ENCODE assay signal across 36 cellular contexts in genomic region chr10:117775478-117775877, GRCh38.
"Had no signal": no experiment of that assay in that cellular context is flagged by ENCODE, and none has a peak within 500 bp of the region (broad histone marks: within the 10 kb centered on the region; RNA-seq: fewer than 3 reads in every experiment).

No MANE protein-coding gene starts in this region.

- DNase-seq: activated B cell treated with CpG ODN at 0.5 μM for 24 hours; activated CD4-positive, alpha-beta memory T cell treated with anti-CD3 and anti-CD28 coated beads for 36 hours; activated CD4-positive, alpha-beta T cell treated with anti-CD3 and anti-CD28 coated beads for 4 hours; activated CD4-positive, alpha-beta T cell treated with anti-CD3 and anti-CD28 coated beads, Interleukin-2, amount 10 ng/mL, durations not matched to agents 24 days and 14 days; activated CD4-positive, alpha-beta T cell treated with anti-CD3 and anti-CD28 coated beads, Interleukin-2, amount 50 U/mL, for 1 hour; activated CD4-positive, alpha-beta T cell treated with anti-CD3 and anti-CD28 coated beads, Interleukin-2, amount 50 U/mL, for 4 hours; activated CD4-positive, CD25-positive, alpha-beta regulatory T cell treated with anti-CD3 and anti-CD28 coated beads, Interleukin-2, amount 50 U/mL, for 72 hours; activated CD8-positive, alpha-beta memory T cell treated with anti-CD3 and anti-CD28 coated beads, Interleukin-2, amount 50 U/mL, for 4 hours; activated CD8-positive, alpha-beta T cell treated with anti-CD3 and anti-CD28 coated beads for 36 hours; activated effector memory CD4-positive, alpha-beta T cell treated with Interleukin-2 at 50 U/mL for 16 hours; activated gamma-delta T cell; activated naive CD4-positive, alpha-beta T cell treated with anti-CD3 and anti-CD28 coated beads, Interleukin-2, amount 10 ng/mL, durations not matched to agents 7 days and 5 days; activated naive CD4-positive, alpha-beta T cell treated with Interleukin-2 at 50 U/mL for 16 hours; activated naive CD8-positive, alpha-beta T cell treated with anti-CD3 and anti-CD28 coated beads, Interleukin-2, amount 10 ng/mL, durations not matched to agents 7 days and 5 days; activated T-cell treated with anti-CD3 and anti-CD28 coated beads for 4 hours; activated T-cell treated with anti-CD3 and anti-CD28 coated beads, Interleukin-2, amount 50 U/mL, for 1 hour; activated T-cell treated with anti-CD3 and anti-CD28 coated beads, Interleukin-2, amount 50 U/mL, for 4 hours; activated T-cell treated with anti-CD3 and anti-CD28 coated beads, Interleukin-2, amount 50 U/mL, for 72 hours; adrenal gland; amniotic stem cell; aorta; body of pancreas; brain microvascular endothelial cell; central memory CD4-positive, alpha-beta T cell; SW 1271; T-helper 1 cell; T-helper 2 cell; T-helper 9 cell had no signal

- H3K4me3 ChIP-seq: adrenal gland, body of pancreas, breast epithelium had no signal

- H3K4me1 ChIP-seq: adrenal gland, body of pancreas, breast epithelium had no signal

- H3K36me3 Mint-ChIP-seq: activated CD4-positive, alpha-beta memory T cell treated with anti-CD3 and anti-CD28 coated beads for 36 hours; activated naive CD4-positive, alpha-beta T cell treated with anti-CD3 and anti-CD28 coated beads, Interleukin-2, amount 10 ng/mL, durations not matched to agents 7 days and 5 days; activated naive CD4-positive, alpha-beta T cell treated with anti-CD3 and anti-CD28 coated beads, Interleukin-2, amount 50 U/mL, for 24 hours; activated naive CD8-positive, alpha-beta T cell; activated naive CD8-positive, alpha-beta T cell treated with anti-CD3 and anti-CD28 coated beads, Interleukin-2, amount 10 ng/mL, durations not matched to agents 7 days and 5 days had no signal

- H3K27ac Mint-ChIP-seq: activated B cell treated with CpG ODN at 0.5 μM for 24 hours; activated CD4-positive, alpha-beta memory T cell treated with anti-CD3 and anti-CD28 coated beads for 36 hours; activated CD4-positive, alpha-beta T cell treated with anti-CD3 and anti-CD28 coated beads, Interleukin-2, amount 10 ng/mL, durations not matched to agents 24 days and 14 days; activated CD8-positive, alpha-beta T cell treated with anti-CD3 and anti-CD28 coated beads for 36 hours; activated naive CD4-positive, alpha-beta T cell treated with anti-CD3 and anti-CD28 coated beads, Interleukin-2, amount 10 ng/mL, durations not matched to agents 7 days and 5 days; activated naive CD4-positive, alpha-beta T cell treated with anti-CD3 and anti-CD28 coated beads, Interleukin-2, amount 50 U/mL, for 24 hours; activated naive CD8-positive, alpha-beta T cell; activated naive CD8-positive, alpha-beta T cell treated with anti-CD3 and anti-CD28 coated beads, Interleukin-2, amount 10 ng/mL, durations not matched to agents 7 days and 5 days; activated T-cell treated with anti-CD3 and anti-CD28 coated beads, Interleukin-2, amount 50 U/mL, for 72 hours; activated T-helper 1 cell treated with anti-CD3 and anti-CD28 coated beads, Interleukin-12 subunit alpha, Interleukin-12 subunit beta, Interleukin-2, Interleukin-4 antibody, amounts not matched to agents 30 ng/mL and 10 ng/mL and 1 ng/mL, durations not matched to agents 14 hours and 24 hours and 36 hours; activated T-helper 2 cell treated with anti-CD3 and anti-CD28 coated beads, Interferon-gamma antibody, Interleukin-2, Interleukin-4, amounts not matched to agents 10 μg/mL and 5 μg/mL and 100 μg/mL, durations not matched to agents 14 hours and 24 hours and 36 hours; T-helper 1 cell treated with Interleukin-12 subunit alpha and Interleukin-12 subunit beta and Interleukin-4 antibody, amounts not matched to agents 30 μg/mL and 1 μg/mL, for 36 hours; T-helper 2 cell treated with Interferon-gamma antibody and Interleukin-4, amounts not matched to agents 5 μg/mL and 100 μg/mL, for 36 hours had no signal

- H3K9me3 ChIP-seq: adrenal gland, body of pancreas, breast epithelium had no signal

- H3K4me1 Mint-ChIP-seq: activated B cell treated with CpG ODN at 0.5 μM for 24 hours; activated CD4-positive, alpha-beta T cell treated with anti-CD3 and anti-CD28 coated beads, Interleukin-2, amount 10 ng/mL, durations not matched to agents 24 days and 14 days; activated naive CD4-positive, alpha-beta T cell treated with anti-CD3 and anti-CD28 coated beads, Interleukin-2, amount 10 ng/mL, durations not matched to agents 7 days and 5 days; activated naive CD4-positive, alpha-beta T cell treated with anti-CD3 and anti-CD28 coated beads, Interleukin-2, amount 50 U/mL, for 24 hours; activated naive CD8-positive, alpha-beta T cell treated with anti-CD3 and anti-CD28 coated beads, Interleukin-2, amount 10 ng/mL, durations not matched to agents 7 days and 5 days had no signal

- H3K27me3 ChIP-seq: adrenal gland, body of pancreas, brain microvascular endothelial cell had no signal

- H3K27ac ChIP-seq: adrenal gland, body of pancreas, brain microvascular endothelial cell, breast epithelium, VCaP had no signal

- H3K4me3 Mint-ChIP-seq: activated B cell treated with CpG ODN at 0.5 μM for 24 hours; activated CD4-positive, alpha-beta memory T cell treated with anti-CD3 and anti-CD28 coated beads for 36 hours; activated CD4-positive, alpha-beta T cell treated with anti-CD3 and anti-CD28 coated beads, Interleukin-2, amount 10 ng/mL, durations not matched to agents 24 days and 14 days; activated CD8-positive, alpha-beta T cell treated with anti-CD3 and anti-CD28 coated beads for 36 hours; activated naive CD4-positive, alpha-beta T cell treated with anti-CD3 and anti-CD28 coated beads, Interleukin-2, amount 10 ng/mL, durations not matched to agents 7 days and 5 days; activated naive CD4-positive, alpha-beta T cell treated with anti-CD3 and anti-CD28 coated beads, Interleukin-2, amount 50 U/mL, for 24 hours; activated naive CD8-positive, alpha-beta T cell; activated naive CD8-positive, alpha-beta T cell treated with anti-CD3 and anti-CD28 coated beads, Interleukin-2, amount 10 ng/mL, durations not matched to agents 7 days and 5 days; activated T-cell treated with anti-CD3 and anti-CD28 coated beads, Interleukin-2, amount 50 U/mL, for 4 hours; activated T-cell treated with anti-CD3 and anti-CD28 coated beads, Interleukin-2, amount 50 U/mL, for 72 hours; activated T-helper 1 cell treated with anti-CD3 and anti-CD28 coated beads, Interleukin-12 subunit alpha, Interleukin-12 subunit beta, Interleukin-2, Interleukin-4 antibody, amounts not matched to agents 30 ng/mL and 10 ng/mL and 1 ng/mL, durations not matched to agents 14 hours and 24 hours and 36 hours; T-helper 1 cell treated with Interleukin-12 subunit alpha and Interleukin-12 subunit beta and Interleukin-4 antibody, amounts not matched to agents 30 μg/mL and 1 μg/mL, for 36 hours; T-helper 2 cell treated with Interferon-gamma antibody and Interleukin-4, amounts not matched to agents 5 μg/mL and 100 μg/mL, for 36 hours had no signal

- ATAC-seq: activated CD8-positive, alpha-beta T cell treated with anti-CD3 and anti-CD28 coated beads for 36 hours; activated T-cell treated with anti-CD3 and anti-CD28 coated beads, Interleukin-2, amount 50 U/mL, for 4 hours; activated T-cell treated with anti-CD3 and anti-CD28 coated beads, Interleukin-2, amount 50 U/mL, for 72 hours; body of pancreas had no signal

- H3K36me3 ChIP-seq: adrenal gland, brain microvascular endothelial cell, breast epithelium had no signal

- H3K9me3 Mint-ChIP-seq: activated CD4-positive, alpha-beta memory T cell treated with anti-CD3 and anti-CD28 coated beads for 36 hours; activated CD4-positive, alpha-beta T cell treated with anti-CD3 and anti-CD28 coated beads, Interleukin-2, amount 10 ng/mL, durations not matched to agents 24 days and 14 days; activated CD8-positive, alpha-beta T cell treated with anti-CD3 and anti-CD28 coated beads for 36 hours; activated naive CD4-positive, alpha-beta T cell treated with anti-CD3 and anti-CD28 coated beads, Interleukin-2, amount 10 ng/mL, durations not matched to agents 7 days and 5 days; activated naive CD8-positive, alpha-beta T cell treated with anti-CD3 and anti-CD28 coated beads, Interleukin-2, amount 10 ng/mL, durations not matched to agents 7 days and 5 days; activated T-cell treated with anti-CD3 and anti-CD28 coated beads, Interleukin-2, amount 50 U/mL, for 4 hours; activated T-helper 1 cell treated with anti-CD3 and anti-CD28 coated beads, Interleukin-12 subunit alpha, Interleukin-12 subunit beta, Interleukin-2, Interleukin-4 antibody, amounts not matched to agents 30 ng/mL and 10 ng/mL and 1 ng/mL, durations not matched to agents 14 hours and 24 hours and 36 hours; activated T-helper 2 cell treated with anti-CD3 and anti-CD28 coated beads, Interferon-gamma antibody, Interleukin-2, Interleukin-4, amounts not matched to agents 10 μg/mL and 5 μg/mL and 100 μg/mL, durations not matched to agents 14 hours and 24 hours and 36 hours; T-helper 1 cell treated with Interleukin-12 subunit alpha and Interleukin-12 subunit beta and Interleukin-4 antibody, amounts not matched to agents 30 μg/mL and 1 μg/mL, for 36 hours; T-helper 2 cell treated with Interferon-gamma antibody and Interleukin-4, amounts not matched to agents 5 μg/mL and 100 μg/mL, for 36 hours had no signal
